18 cellular contexts compared by ENCODE assay signal in the genomic region with DNA sequence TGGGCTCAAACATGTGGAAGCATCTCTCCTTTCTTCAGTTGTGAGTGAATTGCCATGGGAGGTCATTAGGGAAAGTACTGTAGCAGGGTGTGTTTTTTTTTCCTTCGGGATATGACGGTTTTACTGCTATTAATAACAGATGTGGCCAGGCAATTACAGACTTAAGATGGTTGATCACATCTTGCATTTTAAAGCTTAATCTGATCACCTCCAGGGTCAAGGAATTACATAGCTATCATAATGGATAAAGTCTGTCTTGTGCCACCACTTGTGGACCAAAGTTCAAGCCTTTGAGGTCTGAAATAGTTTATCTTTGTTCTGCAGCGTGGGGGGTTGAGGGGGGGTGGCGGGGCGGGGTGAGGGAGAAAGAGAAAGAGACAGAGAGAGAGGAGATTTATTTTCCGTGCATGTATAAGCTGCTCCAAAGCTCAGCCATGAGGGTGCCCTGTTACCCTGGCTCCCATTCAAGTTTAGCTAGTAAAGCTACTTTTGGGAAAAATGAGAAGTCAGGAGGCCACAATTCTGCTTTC. TPM values are rescaled to one million over a fixed set of nuclear protein-coding genes. Genes with fewer than 3 reads are reported as not detected.
DNase-seq lines count a peak whose midpoint lies in the region; ATAC-seq and TF ChIP-seq lines count a peak whose summit lies in the region.
"Had no signal": no experiment of that assay in that cellular context is flagged by ENCODE, and none has a peak within 500 bp of the region (broad histone marks: within the 10 kb centered on the region; RNA-seq: fewer than 3 reads in every experiment).

No MANE protein-coding gene starts in this region.

- intact Hi-C loops in mucosa of descending colon (cut with DNase I, micrococcal nuclease) (loop anchor here in 1 of 2 donors (10.0 kb wide), 1 partner anchor 53 kb away; no protein-coding TSS in a partner anchor), heart right ventricle (cut with DNase I) (loop anchor here in 1 of 10 donors (10.0 kb wide), 1 partner anchor 123 kb away; no protein-coding TSS in a partner anchor)

- no peaks in the 10 kb centered on the region for H4K20me1 ChIP-seq in osteoblast (ENCODE audit: insufficient read depth, low read length)

- 19 to 21% methylated on average over 6 of the region's 6 CpGs for WGBS in heart right ventricle, 2 donors

- no peaks in the 10 kb centered on the region for H3K79me2 ChIP-seq in osteoblast (ENCODE audit: insufficient read depth, low read length)

- H3K4me1 ChIP-seq in adipocyte (ENCODE audit: control insufficient read depth, insufficient read depth, low read length) (peaks cover 19% of the 10 kb centered on the region), mucosa of descending colon (ENCODE audit: low read depth) (peaks cover 47% of the 10 kb centered on the region), osteoblast (ENCODE audit: insufficient read depth, low read length) (peaks cover 15% of the 10 kb centered on the region), heart right ventricle (peaks cover 0 to 28% (median 9%) of the 10 kb centered on the region in 9 donors)
- H3K4me1 ChIP-seq in effector memory CD4-positive, alpha-beta T cell (ENCODE audit: control insufficient read depth, insufficient read depth, low read length, poor library complexity, severe bottlenecking): no peaks in the 10 kb centered on the region
- H3K4me1 ChIP-seq: prostate gland had no signal

- H3K4me3 ChIP-seq in AG10803 (ENCODE audit: low read length) (no peak overlapping the region), adipocyte (ENCODE audit: low read length) (no peak overlapping the region), mucosa of descending colon (no peak overlapping the region), osteoblast (ENCODE audit: insufficient read depth, low read length) (no peak overlapping the region), heart right ventricle (no peak overlapping the region)
- H3K4me3 ChIP-seq in effector memory CD4-positive, alpha-beta T cell (ENCODE audit: insufficient read depth, low read depth, low read length, poor library complexity, severe bottlenecking): no peak overlapping the region
- H3K4me3 ChIP-seq: prostate gland had no signal

- H3K36me3 ChIP-seq in adipocyte (ENCODE audit: control insufficient read depth, insufficient read depth, low read length, severe bottlenecking) (no peaks in the 10 kb centered on the region), mucosa of descending colon (ENCODE audit: low read depth) (peaks cover 5% of the 10 kb centered on the region), osteoblast (ENCODE audit: insufficient read depth, low read length) (no peaks in the 10 kb centered on the region), heart right ventricle (no peaks in the 10 kb centered on the region)
- H3K36me3 ChIP-seq in effector memory CD4-positive, alpha-beta T cell (ENCODE audit: control insufficient read depth, insufficient read depth, low read length): no peaks in the 10 kb centered on the region
- H3K36me3 ChIP-seq: prostate gland, WERI-Rb-1 had no signal

- H3K27me3 ChIP-seq in adipocyte (replicated peaks; ENCODE audit: control insufficient read depth, insufficient read depth, low read length): no peaks in the 10 kb centered on the region
- no peaks in the 10 kb centered on the region for H3K27me3 ChIP-seq in osteoblast (ENCODE audit: insufficient read depth, low read length)
- H3K27me3 ChIP-seq in effector memory CD4-positive, alpha-beta T cell (replicated peaks; ENCODE audit: control insufficient read depth, insufficient read depth, low read length, poor library complexity, severe bottlenecking): peaks cover 6% of the 10 kb centered on the region
- peaks cover 0 to 4% (median 0%) of the 10 kb centered on the region in 7 donors for H3K27me3 ChIP-seq in heart right ventricle

- H3K9ac ChIP-seq in adipocyte (ENCODE audit: low read length): no peak overlapping the region

- DNase-seq in AG10803 (ENCODE audit: low read depth) (peak; percentile 84), M059J (ENCODE audit: low read depth) (peak; percentile 15), adipocyte (ENCODE audit: low read depth) (peak; percentile 61), mucosa of descending colon (no peak), osteoblast (ENCODE audit: insufficient read length, low spot score, missing footprints) (no peak), heart right ventricle (no peak)
- DNase-seq in effector memory CD4-positive, alpha-beta T cell: no peak
- DNase-seq: activated CD8-positive, alpha-beta memory T cell treated with anti-CD3 and anti-CD28 coated beads, Interleukin-2, amount 50 U/mL, for 4 hours; CD8-positive, alpha-beta memory T cell; effector CD4-positive, alpha-beta T cell; hippocampal formation; NCI-H1930; stimulated activated CD4-positive, alpha-beta T cell treated with anti-CD3 and anti-CD28 coated beads, Interleukin-4, amount 100 ng/mL, for 4 hours; stimulated activated naive CD8-positive, alpha-beta T cell treated with anti-CD3 and anti-CD28 coated beads, Interleukin-15, Interleukin-2, amounts not matched to agents 100 U/mL and 50 U/mL, for 24 hours; WERI-Rb-1 had no signal

- H3K4me2 ChIP-seq in osteoblast (ENCODE audit: insufficient read depth, low read length): no peak overlapping the region

- no peak for TF ChIP-seq CTCF in AG10803 (conservative IDR thresholded peaks at IDR 0.05; ENCODE audit: low read length)
- no peak for TF ChIP-seq CTCF in mucosa of descending colon (IDR thresholded peaks at IDR 0.05)
- no peak for TF ChIP-seq CTCF in osteoblast (IDR thresholded peaks at IDR 0.05; ENCODE audit: extremely low read depth, low read depth, low read length)
- no peak for TF ChIP-seq CTCF in heart right ventricle (IDR thresholded peaks at IDR 0.05)

- H2AFZ ChIP-seq in osteoblast (ENCODE audit: low read length): no peak overlapping the region

- H3K9me3 ChIP-seq in adipocyte (ENCODE audit: control insufficient read depth, low read length) (no peaks in the 10 kb centered on the region), mucosa of descending colon (no peaks in the 10 kb centered on the region), osteoblast (ENCODE audit: low read depth, low read length) (no peaks in the 10 kb centered on the region), heart right ventricle (no peaks in the 10 kb centered on the region)
- no peaks in the 10 kb centered on the region for H3K9me3 ChIP-seq in effector memory CD4-positive, alpha-beta T cell (ENCODE audit: control insufficient read depth, low read length)
- H3K9me3 ChIP-seq: prostate gland had no signal

- ATAC-seq in mucosa of descending colon: peak; percentile 45
- no peak for ATAC-seq in GM21515 (IDR thresholded peaks at IDR 0.05; ENCODE audit: unreplicated experiment)
- no peak for ATAC-seq in heart right ventricle
- ATAC-seq: stimulated activated naive CD8-positive, alpha-beta T cell treated with anti-CD3 and anti-CD28 coated beads, Interleukin-15, Interleukin-2, amounts not matched to agents 100 U/mL and 50 U/mL, for 24 hours had no signal

- H3K27ac ChIP-seq in osteoblast (ENCODE audit: low read depth, low read length) (no peak overlapping the region), heart right ventricle (no peak overlapping the region)
- no peak overlapping the region for H3K27ac ChIP-seq in effector memory CD4-positive, alpha-beta T cell (ENCODE audit: insufficient read depth, low read length, poor library complexity, severe bottlenecking)
- H3K27ac ChIP-seq: prostate gland, RWPE1, WERI-Rb-1 had no signal

RNA-seq across cellular contexts. Expression of gene SERP2, which starts 5.5 kb away (rescaled TPM):
- 5.8 TPM in 2 replicates for total RNA-seq in M059J (2014; rRNA removed; shearing (Covaris generic))
- total RNA-seq in mucosa of descending colon (1 to 10 TPM; 3.3 to 6.0 (median 5.8) TPM), osteoblast (5.8 and 6.5 TPM in 2 replicates), heart right ventricle (10 to 100 TPM; 10.0 to 18.6 (median 11.8) TPM)
- 10 to 100 TPM; 10.2 to 20.4 TPM for polyA plus RNA-seq in heart right ventricle

Comparison
In these comparisons a context has a peak if more than half of its experiments do, and no peak if none do; other contexts are left out.
1. DNase-seq: peak in AG10803 (single experiment), M059J (single experiment) and adipocyte (single experiment); none in mucosa of descending colon (0 of 3), osteoblast (single experiment), effector memory CD4-positive, alpha-beta T cell (0 of 3) and heart right ventricle (0 of 2).